8 cellular contexts compared by ENCODE assay signal in genomic region chr19:16076154-16076957, GRCh38. TPM values are rescaled to one million over a fixed set of nuclear protein-coding genes. Genes with fewer than 3 reads are reported as not detected.
DNase-seq lines count a peak whose midpoint lies in the region; ATAC-seq and TF ChIP-seq lines count a peak whose summit lies in the region.

Gene TPM4, plus strand, starts transcription at chr19:16076495. Its CDS starts 71 bp downstream, at chr19:16076566.

- DNase-seq in Caco-2 (peak; percentile 89 to 91), HuH-7 (ENCODE audit: low spot score) (peak; percentile 78), glomerular visceral epithelial cell (ENCODE audit: extremely low spot score) (peak; percentile 95), omental fat pad (ENCODE audit: low spot score) (peak; percentile 62)
- DNase-seq in activated naive CD4-positive, alpha-beta T cell treated with anti-CD3 and anti-CD28 coated beads, Interleukin-2, amount 50 U/mL, for 16 hours = peak; percentile 69

- ATAC-seq in GM19467 (IDR thresholded peaks at IDR 0.05; ENCODE audit: unreplicated experiment) (peak; percentile 53), SK-N-SH treated with all-trans-retinoic acid at 6 μM for 48 hours (peak; percentile 57), omental fat pad (ENCODE audit: low FRiP score) (peak; percentile 83)

- H3K27me3 Mint-ChIP-seq in Caco-2 (ENCODE audit: insufficient read depth, unreplicated experiment) = no peaks in the 10 kb centered on the region

- H3K36me3 Mint-ChIP-seq in Caco-2 (ENCODE audit: insufficient read depth, unreplicated experiment) = peaks cover 58% of the 10 kb centered on the region

- H3K4me3 Mint-ChIP-seq in Caco-2 (ENCODE audit: unreplicated experiment) = peak within 1 kb of the TSS; percentile 82

- POLR2A ChIA-PET in Caco-2 (lab: Charles Lee) = interaction anchor here (0.6 to 2.1 kb wide), 12 partner anchors 9 to 1783 kb away, joined by 3 to 7 read pairs (median 4); partner anchors contain the start of genes AP1M1, FAM32A and RAB8A

- H3K4me3 ChIP-seq in Caco-2 (ENCODE audit: low read depth, low read length) = peak within 1 kb of the TSS; percentile 86

- H3K27ac Mint-ChIP-seq in Caco-2 (ENCODE audit: unreplicated experiment) = peak within 1 kb of the TSS; percentile 90

- intact Hi-C loops in Caco-2 (cut with micrococcal nuclease; ENCODE audit: unreplicated experiment) = loop anchor here (2.0 kb wide), 1 partner anchor 34 kb away; the partner anchor contains the start of gene RAB8A

- H3K36me3 ChIP-seq in Caco-2 (ENCODE audit: control insufficient read depth, insufficient read depth, low read length) = no peaks in the 10 kb centered on the region

- CTCF ChIA-PET in Caco-2 (lab: Charles Lee) = interaction anchor here (0.6 to 2.6 kb wide), 7 partner anchors 18 to 638 kb away, joined by 3 to 14 read pairs (median 5); partner anchors contain the start of genes FAM32A and RAB8A

- H3K9me3 ChIP-seq in Caco-2 = no peaks in the 10 kb centered on the region

- H3K4me1 Mint-ChIP-seq in Caco-2 (ENCODE audit: low read depth, unreplicated experiment) = peaks cover 18% of the 10 kb centered on the region

- H3K4me1 ChIP-seq in Caco-2 = peaks cover 21% of the 10 kb centered on the region

- H3K27ac ChIP-seq in temporal lobe (ENCODE audit: low read depth, low read length) = peak within 1 kb of the TSS; percentile 96

- no peaks in the 10 kb centered on the region for H3K9me3 Mint-ChIP-seq in Caco-2 (ENCODE audit: unreplicated experiment)

- no peaks in the 10 kb centered on the region for H3K27me3 ChIP-seq in Caco-2 (replicated peaks; ENCODE audit: control insufficient read depth, insufficient read depth, low read length)

- TF ChIP-seq CTCF in Caco-2 (IDR thresholded peaks at IDR 0.05; ENCODE audit: insufficient read depth in 1 of 2, low read depth in 1 of 2, low read length in 1 of 2, severe bottlenecking in 1 of 2, unreplicated experiment in 1 of 2) (no peak), omental fat pad (IDR thresholded peaks at IDR 0.05) (no peak)

- BruUV-seq in Caco-2 (replicated peaks; lab: Mats Ljungman, UMichigan) = no TSS peak

TF ChIP-seq in SK-N-SH treated with all-trans-retinoic acid at 6 μM for 48 hours, 23 proteins besides CTCF, POLR2A, EP300 and RAD21:
- TF ChIP-seq POU6F1 (CRISPR knock-in tag; IDR thresholded peaks at IDR 0.05; ENCODE audit: borderline replicate concordance, low read depth) (no peak), CREB5 (CRISPR knock-in tag; IDR thresholded peaks at IDR 0.05; ENCODE audit: low read depth) (no peak)
- TF ChIP-seq, protein P1, sequence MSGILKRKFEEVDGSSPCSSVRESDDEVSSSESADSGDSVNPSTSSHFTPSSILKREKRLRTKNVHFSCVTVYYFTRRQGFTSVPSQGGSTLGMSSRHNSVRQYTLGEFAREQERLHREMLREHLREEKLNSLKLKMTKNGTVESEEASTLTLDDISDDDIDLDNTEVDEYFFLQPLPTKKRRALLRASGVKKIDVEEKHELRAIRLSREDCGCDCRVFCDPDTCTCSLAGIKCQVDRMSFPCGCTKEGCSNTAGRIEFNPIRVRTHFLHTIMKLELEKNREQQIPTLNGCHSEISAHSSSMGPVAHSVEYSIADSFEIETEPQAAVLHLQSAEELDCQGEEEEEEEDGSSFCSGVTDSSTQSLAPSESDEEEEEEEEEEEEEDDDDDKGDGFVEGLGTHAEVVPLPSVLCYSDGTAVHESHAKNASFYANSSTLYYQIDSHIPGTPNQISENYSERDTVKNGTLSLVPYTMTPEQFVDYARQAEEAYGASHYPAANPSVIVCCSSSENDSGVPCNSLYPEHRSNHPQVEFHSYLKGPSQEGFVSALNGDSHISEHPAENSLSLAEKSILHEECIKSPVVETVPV (CRISPR knock-in tag; IDR thresholded peaks at IDR 0.05) = no peak
- TF ChIP-seq, protein P2, sequence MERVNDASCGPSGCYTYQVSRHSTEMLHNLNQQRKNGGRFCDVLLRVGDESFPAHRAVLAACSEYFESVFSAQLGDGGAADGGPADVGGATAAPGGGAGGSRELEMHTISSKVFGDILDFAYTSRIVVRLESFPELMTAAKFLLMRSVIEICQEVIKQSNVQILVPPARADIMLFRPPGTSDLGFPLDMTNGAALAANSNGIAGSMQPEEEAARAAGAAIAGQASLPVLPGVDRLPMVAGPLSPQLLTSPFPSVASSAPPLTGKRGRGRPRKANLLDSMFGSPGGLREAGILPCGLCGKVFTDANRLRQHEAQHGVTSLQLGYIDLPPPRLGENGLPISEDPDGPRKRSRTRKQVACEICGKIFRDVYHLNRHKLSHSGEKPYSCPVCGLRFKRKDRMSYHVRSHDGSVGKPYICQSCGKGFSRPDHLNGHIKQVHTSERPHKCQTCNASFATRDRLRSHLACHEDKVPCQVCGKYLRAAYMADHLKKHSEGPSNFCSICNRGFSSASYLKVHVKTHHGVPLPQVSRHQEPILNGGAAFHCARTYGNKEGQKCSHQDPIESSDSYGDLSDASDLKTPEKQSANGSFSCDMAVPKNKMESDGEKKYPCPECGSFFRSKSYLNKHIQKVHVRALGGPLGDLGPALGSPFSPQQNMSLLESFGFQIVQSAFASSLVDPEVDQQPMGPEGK (CRISPR knock-in tag; IDR thresholded peaks at IDR 0.05; ENCODE audit: borderline replicate concordance) = 0 out of 2 replicates have a peak, but pooled peaks have one; percentile 33

RNA-seq across cellular contexts. Expression of gene TPM4, which starts in this region (rescaled TPM):
- total RNA-seq in Caco-2 (2022) (368 and 392 TPM in 2 replicates), omental fat pad (100 to 1,000 TPM; 293 to 486 (median 418) TPM), temporal lobe (95.1 TPM)

Comparison
In these comparisons a context has a peak if more than half of its experiments do, and no peak if none do; other contexts are left out.
1. Peak in every context shown above with its lines: DNase-seq, ATAC-seq, H3K4me3 ChIP-seq and H3K27ac ChIP-seq.